Comparison of ENCODE assay signal across 16 cellular contexts in genomic region chr21:45333583-45334121, GRCh38. TPM values are rescaled to one million over a fixed set of nuclear protein-coding genes. Genes with fewer than 3 reads are reported as not detected.
A peak's percentile ranks its signal among the peaks of the same experiment; 100 is the strongest.
DNase-seq lines count a peak whose midpoint lies in the region; ATAC-seq and TF ChIP-seq lines count a peak whose summit lies in the region.
"Had no signal": no experiment of that assay in that cellular context is flagged by ENCODE, and none has a peak within 500 bp of the region (broad histone marks: within the 10 kb centered on the region; RNA-seq: fewer than 3 reads in every experiment).

No MANE protein-coding gene starts in this region.

- TF ChIP-seq CTCF in left ventricle myocardium inferior (IDR thresholded peaks at IDR 0.05; ENCODE audit: borderline replicate concordance) (no peak), brain (conservative IDR thresholded peaks at IDR 0.05) (no peak), lower lobe of right lung (IDR thresholded peaks at IDR 0.05) (no peak)

- peaks cover 16% of the 10 kb centered on the region for H3K4me1 ChIP-seq in left ventricle myocardium inferior
- peaks cover 16% of the 10 kb centered on the region for H3K4me1 ChIP-seq in lower lobe of right lung

- no peak overlapping the region for H3K4me3 ChIP-seq in left ventricle myocardium inferior
- no peak overlapping the region for H3K4me3 ChIP-seq in lower lobe of right lung
- H3K4me3 ChIP-seq: MG63, Peyer's patch, thyroid gland had no signal

- H3K27ac Mint-ChIP-seq in brain: peak overlapping the region; percentile 35 to 67 (median 63)
- H3K27ac Mint-ChIP-seq in activated T-cell treated with anti-CD3 and anti-CD28 coated beads, Interleukin-2, amount 50 U/mL, for 72 hours: no peak overlapping the region
- H3K27ac Mint-ChIP-seq: activated naive CD8-positive, alpha-beta T cell; T-cell had no signal

- DNase-seq in left ventricle myocardium inferior (peak; percentile 3), left ventricle myocardium superior (no peak), lower lobe of right lung (peak; percentile 15), C1 segment of cervical spinal cord (lab: John Stamatoyannopoulos, UW) (no peak)
- no peak for DNase-seq in activated T-cell treated with anti-CD3 and anti-CD28 coated beads, Interleukin-2, amount 50 U/mL, for 72 hours
- DNase-seq in stimulated activated CD4-positive, alpha-beta T cell treated with anti-CD3 and anti-CD28 coated beads, Interleukin-2, amount 100 ng/mL, for 24 hours: no peak
- DNase-seq: MG63; NCI-H187 treated with DMSO at 0.1 percent for 48 hours; stimulated activated CD4-positive, alpha-beta T cell treated with anti-CD3 and anti-CD28 coated beads, Interleukin-4, amount 100 ng/mL, for 1 hour; T-cell; thyroid gland had no signal

- H3K4me1 Mint-ChIP-seq in brain: peaks cover 64% of the 10 kb centered on the region
- H3K4me1 Mint-ChIP-seq in activated T-cell treated with anti-CD3 and anti-CD28 coated beads, Interleukin-2, amount 50 U/mL, for 72 hours (ENCODE audit: low read depth): no peaks in the 10 kb centered on the region
- H3K4me1 Mint-ChIP-seq: T-cell had no signal

- ATAC-seq in left ventricle myocardium superior (no peak), lower lobe of right lung (no peak), HG03175 (IDR thresholded peaks at IDR 0.05; ENCODE audit: unreplicated experiment) (no peak)
- no peak for ATAC-seq in activated T-cell treated with anti-CD3 and anti-CD28 coated beads, Interleukin-2, amount 50 U/mL, for 72 hours (replicated peaks in 1 of 2)
- ATAC-seq: T-cell had no signal

- H3K27ac ChIP-seq in left ventricle myocardium inferior (replicated peaks) (no peak overlapping the region), lower lobe of right lung (no peak overlapping the region)
- H3K27ac ChIP-seq: epithelial cell of prostate, Peyer's patch had no signal

- intact Hi-C loops in left ventricle myocardium inferior (cut with micrococcal nuclease) (no loop called here), left ventricle myocardium superior (cut with micrococcal nuclease) (no loop called here), lower lobe of right lung (cut with DNase I) (no loop called here)

- no peaks in the 10 kb centered on the region for H3K27me3 ChIP-seq in left ventricle myocardium inferior (ENCODE audit: low read depth)
- no peaks in the 10 kb centered on the region for H3K27me3 ChIP-seq in lower lobe of right lung (ENCODE audit: low read depth)
- H3K27me3 ChIP-seq: MG63, Peyer's patch, thyroid gland had no signal

- no peaks in the 10 kb centered on the region for H3K36me3 Mint-ChIP-seq in brain
- H3K36me3 Mint-ChIP-seq in activated T-cell treated with anti-CD3 and anti-CD28 coated beads, Interleukin-2, amount 50 U/mL, for 72 hours (ENCODE audit: insufficient read depth in 2 of 2): no peaks in the 10 kb centered on the region
- H3K36me3 Mint-ChIP-seq: activated naive CD8-positive, alpha-beta T cell; T-cell had no signal

- H3K36me3 ChIP-seq in left ventricle myocardium inferior: no peaks in the 10 kb centered on the region
- H3K36me3 ChIP-seq in lower lobe of right lung: no peaks in the 10 kb centered on the region
- H3K36me3 ChIP-seq: MG63, Peyer's patch, thyroid gland had no signal

- peaks cover 0 to 6% (median 0%) of the 10 kb centered on the region in 5 experiments for H3K9me3 Mint-ChIP-seq in brain
- H3K9me3 Mint-ChIP-seq in activated T-cell treated with anti-CD3 and anti-CD28 coated beads, Interleukin-2, amount 50 U/mL, for 72 hours: no peaks in the 10 kb centered on the region
- H3K9me3 Mint-ChIP-seq: T-cell had no signal

- H3K27me3 Mint-ChIP-seq in brain: peaks cover 8% of the 10 kb centered on the region
- H3K27me3 Mint-ChIP-seq in activated T-cell treated with anti-CD3 and anti-CD28 coated beads, Interleukin-2, amount 50 U/mL, for 72 hours (ENCODE audit: low read depth): no peaks in the 10 kb centered on the region
- H3K27me3 Mint-ChIP-seq: activated naive CD8-positive, alpha-beta T cell had no signal

- H3K9me3 ChIP-seq in left ventricle myocardium inferior (replicated peaks): no peaks in the 10 kb centered on the region
- no peaks in the 10 kb centered on the region for H3K9me3 ChIP-seq in lower lobe of right lung
- H3K9me3 ChIP-seq: MG63, Peyer's patch, thyroid gland had no signal

- no peak overlapping the region for H3K4me3 Mint-ChIP-seq in brain
- H3K4me3 Mint-ChIP-seq in activated T-cell treated with anti-CD3 and anti-CD28 coated beads, Interleukin-2, amount 50 U/mL, for 72 hours: no peak overlapping the region
- H3K4me3 Mint-ChIP-seq: activated naive CD8-positive, alpha-beta T cell; T-cell had no signal

RNA-seq across cellular contexts. Expression of gene POFUT2, which starts 46.0 kb away (rescaled TPM):
- 20.9 TPM for total RNA-seq in left ventricle myocardium inferior
- 15.7 TPM for total RNA-seq in left ventricle myocardium superior
- polyA plus RNA-seq in brain (ENCODE audit: insufficient read depth, low read depth, low replicate concordance): 11.5 TPM
- 29.1 TPM for total RNA-seq in lower lobe of right lung
- 10 to 100 TPM; 24.5 to 26.6 TPM for total RNA-seq in activated T-cell treated with anti-CD3 and anti-CD28 coated beads, Interleukin-2, amount 50 U/mL, for 72 hours

Comparison
In these comparisons a context has a peak if more than half of its experiments do, and no peak if none do; other contexts are left out.
1. DNase-seq: peak in left ventricle myocardium inferior (single experiment) and lower lobe of right lung (single experiment); none in left ventricle myocardium superior (single experiment), activated T-cell treated with anti-CD3 and anti-CD28 coated beads, Interleukin-2, amount 50 U/mL, for 72 hours (0 of 2), C1 segment of cervical spinal cord (0 of 14) and stimulated activated CD4-positive, alpha-beta T cell treated with anti-CD3 and anti-CD28 coated beads, Interleukin-2, amount 100 ng/mL, for 24 hours (0 of 2).